In the genomic region with DNA sequence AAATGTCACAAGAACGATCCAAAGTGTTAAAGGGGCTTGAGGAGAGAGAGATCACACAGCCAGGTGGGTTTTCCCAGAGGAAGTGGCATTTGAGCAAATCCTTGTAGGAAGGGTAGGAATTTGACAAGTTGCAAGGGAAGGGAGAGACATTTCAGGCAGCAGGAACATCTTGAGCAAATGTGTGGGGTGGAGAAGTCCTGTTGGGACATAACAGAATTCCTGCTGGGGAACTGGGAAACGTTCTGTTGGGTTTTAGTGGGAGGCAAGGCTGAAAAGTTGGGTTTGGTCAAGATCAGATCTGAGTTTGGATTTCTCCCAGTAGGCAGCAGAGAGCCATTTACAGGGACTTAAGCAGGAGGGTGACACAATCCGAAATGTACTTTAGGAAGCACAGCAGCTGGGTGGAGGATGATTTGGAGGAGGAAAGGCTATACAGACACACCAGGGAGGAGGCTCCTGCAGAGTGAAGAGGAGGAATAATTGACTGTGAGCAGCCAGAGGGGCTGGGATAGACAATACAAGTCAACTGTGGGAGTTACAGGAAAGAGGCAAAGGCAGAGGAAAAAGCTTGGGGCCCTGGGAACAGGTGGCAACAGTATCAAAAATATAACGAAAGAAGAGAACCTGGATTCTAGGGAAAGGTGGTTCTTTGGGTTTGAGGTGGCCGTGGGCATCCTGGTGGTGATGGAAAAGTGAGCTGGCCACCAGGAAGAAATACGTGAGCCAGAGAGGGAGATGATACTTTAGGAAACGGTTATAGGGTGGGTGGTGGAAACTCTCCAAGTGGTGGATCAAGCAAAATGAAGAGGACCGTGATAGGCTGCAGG, we compare ENCODE assay signal across 1 cellular context.
TF ChIP-seq lines count a peak whose summit lies in the region.

No MANE protein-coding gene starts in this region.

TF ChIP-seq in endothelial cell of umbilical vein, 7 proteins besides CTCF, POLR2A, EP300 and RAD21:
- no peak for TF ChIP-seq JUN (IDR thresholded peaks at IDR 0.05; ENCODE audit: borderline replicate concordance, insufficient read depth, insufficient read length, low read depth)
- TF ChIP-seq POLR2AphosphoS5 (IDR thresholded peaks at IDR 0.05; ENCODE audit: insufficient read depth, low read depth, low read length), result no peak
